In genomic region chr6:129633529-129633928, GRCh38 we compare ENCODE assay signal across 31 cellular contexts.
"Had no signal": no experiment of that assay in that cellular context is flagged by ENCODE, and none has a peak within 500 bp of the region (broad histone marks: within the 10 kb centered on the region; RNA-seq: fewer than 3 reads in every experiment).

No MANE protein-coding gene starts in this region.

- H3K4me1 ChIP-seq: neural progenitor cell, parathyroid adenoma had no signal

- H3K79me2 ChIP-seq: parathyroid adenoma had no signal

- H3K4me3 Mint-ChIP-seq: naive thymus-derived CD4-positive, alpha-beta T cell; natural killer cell; nephron; neural progenitor cell; stimulated activated naive B cell treated with anti-CD40 and anti-IgM and Interleukin-4, amounts not matched to agents 10 μg/mL and 1 μg/mL and 100 μg/mL, for 72 hours; stimulated activated naive CD8-positive, alpha-beta T cell treated with anti-CD3 and anti-CD28 coated beads, Interleukin-15, Interleukin-2, amounts not matched to agents 100 ng/mL and 50 ng/mL, for 24 hours had no signal

- ATAC-seq: naive thymus-derived CD4-positive, alpha-beta T cell; natural killer cell; psoas muscle; right cardiac atrium; sciatic nerve; stimulated activated naive B cell treated with anti-CD40 and anti-IgM and Interleukin-4, amounts not matched to agents 10 μg/mL and 1 μg/mL and 100 μg/mL, for 72 hours had no signal

- H3K27me3 ChIP-seq: neural progenitor cell, ovary, spleen, stomach, thyroid gland, tibial nerve, upper lobe of left lung, vagina had no signal

- H3K4me3 ChIP-seq: neural progenitor cell, ovary, psoas muscle, skin epidermis, smooth muscle cell, spleen, stomach, thoracic aorta, thyroid gland, tibial nerve, upper lobe of left lung, vagina had no signal

- H3K9ac ChIP-seq: neural progenitor cell, parathyroid adenoma had no signal

- H3K27me3 Mint-ChIP-seq: naive thymus-derived CD4-positive, alpha-beta T cell; progenitor cell of endocrine pancreas; stimulated activated naive B cell treated with anti-CD40 and anti-IgM and Interleukin-4, amounts not matched to agents 10 μg/mL and 1 μg/mL and 100 μg/mL, for 72 hours; stimulated activated naive CD8-positive, alpha-beta T cell treated with anti-CD3 and anti-CD28 coated beads, Interleukin-15, Interleukin-2, amounts not matched to agents 100 ng/mL and 50 ng/mL, for 24 hours had no signal

- H3K27ac Mint-ChIP-seq: naive thymus-derived CD4-positive, alpha-beta T cell; natural killer cell; nephron; neural progenitor cell; progenitor cell of endocrine pancreas; stimulated activated naive B cell treated with anti-CD40 and anti-IgM and Interleukin-4, amounts not matched to agents 10 μg/mL and 1 μg/mL and 100 μg/mL, for 72 hours; stimulated activated naive CD8-positive, alpha-beta T cell treated with anti-CD3 and anti-CD28 coated beads, Interleukin-15, Interleukin-2, amounts not matched to agents 100 ng/mL and 50 ng/mL, for 24 hours had no signal

- H3K36me3 Mint-ChIP-seq: neural progenitor cell had no signal

- H3K4me2 ChIP-seq: neural progenitor cell, smooth muscle cell had no signal

- H3K4me1 Mint-ChIP-seq: natural killer cell; stimulated activated naive B cell treated with anti-CD40 and anti-IgM and Interleukin-4, amounts not matched to agents 10 μg/mL and 1 μg/mL and 100 μg/mL, for 72 hours had no signal

- H3K36me3 ChIP-seq: neural progenitor cell, ovary, thoracic aorta, thyroid gland, vagina had no signal

- DNase-seq: naive thymus-derived CD4-positive, alpha-beta T cell; natural killer cell; occipital lobe; ovary; posterior cingulate gyrus; psoas muscle; right cardiac atrium; spleen; stimulated activated CD4-positive, alpha-beta T cell treated with anti-CD3 and anti-CD28 coated beads, Interleukin-12 subunit alpha, Interleukin-12 subunit beta, amount 100 ng/mL, for 4 hours; stimulated activated CD4-positive, alpha-beta T cell treated with anti-CD3 and anti-CD28 coated beads, Interleukin-1b, Interleukin-23, amount 100 ng/mL, for 48 hours; stimulated activated CD4-positive, alpha-beta T cell treated with anti-CD3 and anti-CD28 coated beads, Interleukin-4, amount 100 ng/mL, for 1 hour; stimulated activated CD4-positive, alpha-beta T cell treated with anti-CD3 and anti-CD28 coated beads, Interleukin-4, amount 100 ng/mL, for 4 hours; stimulated activated CD8-positive, alpha-beta memory T cell treated with anti-CD3 and anti-CD28 coated beads, Interleukin-4, amount 100 ng/mL, for 48 hours; stimulated activated naive B cell treated with anti-CD40 and anti-IgM and Interleukin-4, amounts not matched to agents 10 μg/mL and 1 μg/mL and 100 μg/mL, for 72 hours; stimulated activated naive CD4-positive, alpha-beta T cell treated with Interleukin-2 at 50 U/mL for 16 hours; stomach; thyroid gland; trophoblast cell; upper lobe of left lung had no signal

- FAIRE-seq: urothelium cell line had no signal

- H2AFZ ChIP-seq: neural progenitor cell, parathyroid adenoma had no signal

- H3K27ac ChIP-seq: neural progenitor cell, ovary, parathyroid adenoma, skin epidermis, spleen, stomach, thoracic aorta, thyroid gland, tibial nerve, upper lobe of left lung, vagina had no signal

- H3K9me3 Mint-ChIP-seq: naive thymus-derived CD4-positive, alpha-beta T cell; natural killer cell; nephron; neural progenitor cell; stimulated activated naive B cell treated with anti-CD40 and anti-IgM and Interleukin-4, amounts not matched to agents 10 μg/mL and 1 μg/mL and 100 μg/mL, for 72 hours; stimulated activated naive CD8-positive, alpha-beta T cell treated with anti-CD3 and anti-CD28 coated beads, Interleukin-15, Interleukin-2, amounts not matched to agents 100 ng/mL and 50 ng/mL, for 24 hours had no signal

- H3K9me3 ChIP-seq: ovary, psoas muscle, spleen, stomach, thoracic aorta, thyroid gland, tibial nerve, upper lobe of left lung, vagina had no signal
